In the genomic region with DNA sequence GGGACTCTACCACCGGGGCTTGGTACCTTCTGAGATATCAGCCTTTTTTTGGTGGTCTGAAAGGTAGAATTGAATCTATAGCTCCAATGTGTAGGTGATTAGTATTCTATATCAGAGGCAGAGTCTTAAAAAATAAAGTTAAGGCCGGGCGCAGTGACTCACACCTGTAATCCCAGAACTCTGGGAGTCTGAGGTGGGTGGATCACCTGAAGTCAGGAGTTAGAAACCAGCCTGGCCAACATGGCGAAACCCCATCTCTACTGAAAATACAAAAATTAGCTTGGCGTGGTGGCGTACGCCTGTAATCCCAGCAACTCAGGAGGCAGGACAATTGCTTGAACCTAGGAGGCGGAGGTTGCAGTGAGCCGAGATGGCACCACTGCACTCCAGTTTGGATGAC, we compare ENCODE assay signal across 10 cellular contexts. TPM values are rescaled to one million over a fixed set of nuclear protein-coding genes. Genes with fewer than 3 reads are reported as not detected.
A peak's percentile ranks its signal among the peaks of the same experiment; 100 is the strongest.
DNase-seq lines count a peak whose midpoint lies in the region; ATAC-seq and TF ChIP-seq lines count a peak whose summit lies in the region.
"Not testable (repeated sequence)": the region's sequence is repeated elsewhere in the genome, so short reads cannot be mapped to it uniquely, and the experiment has no call there.
"Had no signal": no experiment of that assay in that cellular context is flagged by ENCODE, and none has a peak within 500 bp of the region (broad histone marks: within the 10 kb centered on the region; RNA-seq: fewer than 3 reads in every experiment).

No MANE protein-coding gene starts in this region.

- CTCF ChIA-PET in CD4-positive, alpha-beta T cell (lab: Charles Lee): not testable (repeated sequence)

- peaks cover 49% of the 10 kb centered on the region for H3K36me3 Mint-ChIP-seq in CD4-positive, alpha-beta T cell (ENCODE audit: low read depth)
- H3K36me3 Mint-ChIP-seq in IgD-negative memory B cell: not testable (repeated sequence)
- peaks cover 25% of the 10 kb centered on the region for H3K36me3 Mint-ChIP-seq in T-helper 1 cell treated with Interleukin-12 subunit alpha and Interleukin-12 subunit beta and Interleukin-4 antibody, amounts not matched to agents 30 μg/mL and 1 μg/mL, for 36 hours (ENCODE audit: low read depth)
- peaks cover 8 to 11% of the 10 kb centered on the region in 2 donors for H3K36me3 Mint-ChIP-seq in activated T-cell treated with anti-CD3 and anti-CD28 coated beads, Interleukin-2, amount 50 U/mL, for 72 hours (ENCODE audit: insufficient read depth in 2 of 2)
- H3K36me3 Mint-ChIP-seq in natural killer cell treated with Interleukin-12 subunit alpha and Interleukin-12 subunit beta and Interleukin-15 and Interleukin-18, amount 100 ng/mL, for 72 hours: peaks cover 33% of the 10 kb centered on the region

- ATAC-seq in CD4-positive, alpha-beta T cell (ENCODE audit: poor library complexity); activated T-cell treated with anti-CD3 and anti-CD28 coated beads, Interleukin-2, amount 50 U/mL, for 72 hours (replicated peaks in 1 of 2); natural killer cell treated with Interleukin-12 subunit alpha and Interleukin-12 subunit beta and Interleukin-15 and Interleukin-18, amount 100 ng/mL, for 72 hours: not testable (repeated sequence)

- not testable (repeated sequence) for DNase-seq in CD4-positive, alpha-beta T cell; activated T-cell treated with anti-CD3 and anti-CD28 coated beads, Interleukin-2, amount 50 U/mL, for 72 hours; natural killer cell treated with Interleukin-12 subunit alpha and Interleukin-12 subunit beta and Interleukin-15 and Interleukin-18, amount 100 ng/mL, for 72 hours (ENCODE audit: low spot score)
- DNase-seq in colonic mucosa (peak; percentile 57), transverse colon (peak; percentile 42)

- not testable (repeated sequence) for H3K36me3 ChIP-seq in colonic mucosa; liver (ENCODE audit: control insufficient read depth in 4 of 4, insufficient read depth in 3 of 4, low read depth in 1 of 4, low read length in 3 of 4); transverse colon

- TF ChIP-seq RAD21 in liver (IDR thresholded peaks at IDR 0.05): not testable (repeated sequence)

- peaks cover 75% of the 10 kb centered on the region for H3K4me1 Mint-ChIP-seq in CD4-positive, alpha-beta T cell (ENCODE audit: low read depth)
- H3K4me1 Mint-ChIP-seq in IgD-negative memory B cell: peaks cover 31 to 47% (median 41%) of the 10 kb centered on the region in 3 donors
- peaks cover 47% of the 10 kb centered on the region for H3K4me1 Mint-ChIP-seq in T-helper 1 cell treated with Interleukin-12 subunit alpha and Interleukin-12 subunit beta and Interleukin-4 antibody, amounts not matched to agents 30 μg/mL and 1 μg/mL, for 36 hours (ENCODE audit: low read depth)
- peaks cover 76% of the 10 kb centered on the region for H3K4me1 Mint-ChIP-seq in activated T-cell treated with anti-CD3 and anti-CD28 coated beads, Interleukin-2, amount 50 U/mL, for 72 hours (ENCODE audit: low read depth)
- H3K4me1 Mint-ChIP-seq in natural killer cell treated with Interleukin-12 subunit alpha and Interleukin-12 subunit beta and Interleukin-15 and Interleukin-18, amount 100 ng/mL, for 72 hours (ENCODE audit: low read depth in 2 of 2): peaks cover 57 to 59% of the 10 kb centered on the region in 2 donors

- not testable (repeated sequence) for H3K9me3 ChIP-seq in CD4-positive, alpha-beta T cell (ENCODE audit: control insufficient read depth, low read length); colonic mucosa; liver (ENCODE audit: control insufficient read depth in 4 of 4, low read length in 3 of 4); transverse colon

- not testable (repeated sequence) for H3K27me3 ChIP-seq in CD4-positive, alpha-beta T cell (ENCODE audit: control insufficient read depth, insufficient read depth, low read length); colonic mucosa; liver (ENCODE audit: control insufficient read depth in 4 of 4, insufficient read depth in 4 of 4, low read length in 3 of 4); transverse colon

- TF ChIP-seq EP300 in transverse colon (IDR thresholded peaks at IDR 0.05; ENCODE audit: low read depth): not testable (repeated sequence)

- H3K27ac ChIP-seq in CD4-positive, alpha-beta T cell (ENCODE audit: low read depth, low read length): not testable (repeated sequence)
- peak overlapping the region; percentile 74 for H3K27ac ChIP-seq in colonic mucosa
- H3K27ac ChIP-seq in liver (ENCODE audit: low read depth in 1 of 2, low read length in 2 of 2): peak overlapping the region; percentile 69 to 82
- H3K27ac ChIP-seq in transverse colon: peak overlapping the region; percentile 84 to 90 (median 88)

- not testable (repeated sequence) for H3K9me3 Mint-ChIP-seq in CD4-positive, alpha-beta T cell; IgD-negative memory B cell; T-helper 1 cell treated with Interleukin-12 subunit alpha and Interleukin-12 subunit beta and Interleukin-4 antibody, amounts not matched to agents 30 μg/mL and 1 μg/mL, for 36 hours; activated T-cell treated with anti-CD3 and anti-CD28 coated beads, Interleukin-2, amount 50 U/mL, for 72 hours; natural killer cell treated with Interleukin-12 subunit alpha and Interleukin-12 subunit beta and Interleukin-15 and Interleukin-18, amount 100 ng/mL, for 72 hours

- peak overlapping the region; percentile 50 for H3K4me3 ChIP-seq in colonic mucosa
- H3K4me3 ChIP-seq in liver (ENCODE audit: low read depth in 1 of 3, low read length in 3 of 3): not testable (repeated sequence)
- peak overlapping the region in 3 of 4 donors; percentile 31 to 60 (median 46) for H3K4me3 ChIP-seq in transverse colon

- in situ Hi-C loops in transverse colon (cut with MboI; ENCODE audit: low pct_ligation_motif_present in 1 of 4, low pct_unique_long_range_greater_than_20kb in 1 of 4, low sequenced_read_pairs in 3 of 4): not testable (repeated sequence)

- not testable (repeated sequence) for H3K27me3 Mint-ChIP-seq in CD4-positive, alpha-beta T cell; IgD-negative memory B cell; T-helper 1 cell treated with Interleukin-12 subunit alpha and Interleukin-12 subunit beta and Interleukin-4 antibody, amounts not matched to agents 30 μg/mL and 1 μg/mL, for 36 hours (ENCODE audit: low read depth); activated T-cell treated with anti-CD3 and anti-CD28 coated beads, Interleukin-2, amount 50 U/mL, for 72 hours (ENCODE audit: low read depth); natural killer cell treated with Interleukin-12 subunit alpha and Interleukin-12 subunit beta and Interleukin-15 and Interleukin-18, amount 100 ng/mL, for 72 hours

- TF ChIP-seq CTCF in CD4-positive, alpha-beta T cell (IDR thresholded peaks at IDR 0.05); colonic mucosa (IDR thresholded peaks at IDR 0.05); liver (IDR thresholded peaks at IDR 0.05; ENCODE audit: low read depth, low read length, missing input control); transverse colon (IDR thresholded peaks at IDR 0.05): not testable (repeated sequence)

- H3K4me3 Mint-ChIP-seq in CD4-positive, alpha-beta T cell: peak overlapping the region; percentile 80
- peak overlapping the region; percentile 65 to 100 (median 96) for H3K4me3 Mint-ChIP-seq in IgD-negative memory B cell
- H3K4me3 Mint-ChIP-seq in T-helper 1 cell treated with Interleukin-12 subunit alpha and Interleukin-12 subunit beta and Interleukin-4 antibody, amounts not matched to agents 30 μg/mL and 1 μg/mL, for 36 hours: peak overlapping the region; percentile 61
- H3K4me3 Mint-ChIP-seq in activated T-cell treated with anti-CD3 and anti-CD28 coated beads, Interleukin-2, amount 50 U/mL, for 72 hours: peak overlapping the region; percentile 85 to 99
- peak overlapping the region; percentile 97 for H3K4me3 Mint-ChIP-seq in natural killer cell treated with Interleukin-12 subunit alpha and Interleukin-12 subunit beta and Interleukin-15 and Interleukin-18, amount 100 ng/mL, for 72 hours

- POLR2A ChIA-PET in CD4-positive, alpha-beta T cell (lab: Charles Lee): interaction anchor here (0.7 to 3.0 kb wide), 3 partner anchors 10 to 70 kb away, joined by 3 to 40 read pairs (median 32); a partner anchor contains a TSS

- intact Hi-C loops in CD4-positive, alpha-beta T cell (cut with DNase I, micrococcal nuclease): loop anchor here in 1 of 2 experiments (5.0 kb wide), 1 partner anchor 70 kb away; a partner anchor contains a TSS
- intact Hi-C loops in colonic mucosa (cut with DNase I); transverse colon (cut with DNase I; ENCODE audit: low total_unique reads): not testable (repeated sequence)

- TF ChIP-seq POLR2A in transverse colon (IDR thresholded peaks at IDR 0.05): not testable (repeated sequence)

- H3K9ac ChIP-seq in colonic mucosa (ENCODE audit: low read depth in 2 of 2, low read length in 2 of 2): peak overlapping the region; percentile 89 to 95
- H3K9ac ChIP-seq in liver (ENCODE audit: low read depth in 1 of 2, low read length in 2 of 2): not testable (repeated sequence)

- 89% methylated on average over 9 of the region's 9 CpGs for WGBS in liver
- WGBS in transverse colon (ENCODE audit: low coverage in 1 of 2), 2 donors: 50 to 57% methylated on average over 2 to 9 of the region's 9 CpGs

- H3K4me1 ChIP-seq in colonic mucosa: not testable (repeated sequence)
- H3K4me1 ChIP-seq in liver (ENCODE audit: control insufficient read depth in 4 of 4, insufficient read depth in 4 of 4, low read length in 3 of 4): peaks cover 11 to 72% (median 37%) of the 10 kb centered on the region in 4 donors
- H3K4me1 ChIP-seq in transverse colon: peaks cover 0 to 43% (median 31%) of the 10 kb centered on the region in 4 donors

- H3K27ac Mint-ChIP-seq in CD4-positive, alpha-beta T cell: peak overlapping the region; percentile 95
- peak overlapping the region in 2 of 3 donors; percentile 19 to 100 for H3K27ac Mint-ChIP-seq in IgD-negative memory B cell
- not testable (repeated sequence) for H3K27ac Mint-ChIP-seq in T-helper 1 cell treated with Interleukin-12 subunit alpha and Interleukin-12 subunit beta and Interleukin-4 antibody, amounts not matched to agents 30 μg/mL and 1 μg/mL, for 36 hours
- H3K27ac Mint-ChIP-seq in activated T-cell treated with anti-CD3 and anti-CD28 coated beads, Interleukin-2, amount 50 U/mL, for 72 hours: peak overlapping the region; percentile 92
- peak overlapping the region; percentile 99 to 100 for H3K27ac Mint-ChIP-seq in natural killer cell treated with Interleukin-12 subunit alpha and Interleukin-12 subunit beta and Interleukin-15 and Interleukin-18, amount 100 ng/mL, for 72 hours

RNA-seq across cellular contexts. Expression of a gene that starts 3.2 kb away (rescaled TPM):
- 10 to 100 TPM; 11.4 to 14.1 TPM for total RNA-seq in CD4-positive, alpha-beta T cell
- polyA plus RNA-seq in IgD-negative memory B cell (52.3 TPM), liver (10 to 100 TPM; 32.0 to 55.0 TPM)
- total RNA-seq in activated T-cell treated with anti-CD3 and anti-CD28 coated beads, Interleukin-2, amount 50 U/mL, for 72 hours: 10 to 100 TPM; 49.5 to 54.5 TPM
- total RNA-seq in colonic mucosa (100 to 1,000 TPM; 208 to 218 TPM), liver (100 to 1,000 TPM in 1 of 2 donors, 10 to 100 TPM in 1; 15.0 to 201 TPM), transverse colon (100 to 1,000 TPM in 3 of 4 donors, 10 to 100 TPM in 1; 91.6 to 315 (median 178) TPM)
- 100 to 1,000 TPM in 1 of 2 donors, 10 to 100 TPM in 1; 85.4 to 111 TPM for total RNA-seq in natural killer cell treated with Interleukin-12 subunit alpha and Interleukin-12 subunit beta and Interleukin-15 and Interleukin-18, amount 100 ng/mL, for 72 hours
- total RNA-seq: foreskin keratinocyte, NCI-H460 had no signal
- polyA plus RNA-seq: foreskin keratinocyte had no signal
